ENCODE assay signal across 16 cellular contexts in genomic region chr6:138973481-138974140, GRCh38. TPM values are rescaled to one million over a fixed set of nuclear protein-coding genes. Genes with fewer than 3 reads are reported as not detected.
A peak's percentile ranks its signal among the peaks of the same experiment; 100 is the strongest.
DNase-seq lines count a peak whose midpoint lies in the region; ATAC-seq, FAIRE-seq and TF ChIP-seq lines count a peak whose summit lies in the region.
"Had no signal": no experiment of that assay in that cellular context is flagged by ENCODE, and none has a peak within 500 bp of the region (broad histone marks: within the 10 kb centered on the region; RNA-seq: fewer than 3 reads in every experiment).

No MANE protein-coding gene starts in this region.

- H2AFZ ChIP-seq in IMR-90 (replicated peaks; ENCODE audit: low read length, poor library complexity) (no peak overlapping the region), astrocyte (ENCODE audit: low read depth, low read length) (no peak overlapping the region)
- H2AFZ ChIP-seq: parathyroid adenoma had no signal

- TF ChIP-seq POLR2A in A549 (IDR thresholded peaks at IDR 0.05; ENCODE audit: low read length) (no peak), IMR-90 (IDR thresholded peaks at IDR 0.05; ENCODE audit: low read depth, low read length) (no peak)

- H2BK5ac ChIP-seq in IMR-90 (ENCODE audit: low read depth, low read length, poor library complexity, severe bottlenecking): peak overlapping the region; percentile 43

- no peak overlapping the region for H4K8ac ChIP-seq in IMR-90 (ENCODE audit: low read depth in 2 of 2, low read length in 2 of 2)

- H3K4me3 ChIP-seq in A549: no peak overlapping the region
- H3K4me3 ChIP-seq in IMR-90 (ENCODE audit: insufficient read depth, low read depth, low read length): no peak overlapping the region
- no peak overlapping the region for H3K4me3 ChIP-seq in astrocyte (ENCODE audit: insufficient read depth, low read depth, low read length)
- H3K4me3 ChIP-seq: uterus had no signal

- DNase-seq in A549 (ENCODE audit: low read depth in 1 of 2, low spot score in 1 of 2): peak in 1 of 2 experiments; percentile 19
- peak; percentile 67 for DNase-seq in IMR-90
- DNase-seq in astrocyte (ENCODE audit: low read depth): peak; percentile 70
- DNase-seq in glomerular visceral epithelial cell (ENCODE audit: extremely low spot score): peak; percentile 37
- DNase-seq in activated CD4-positive, alpha-beta T cell treated with anti-CD3 and anti-CD28 coated beads for 4 hours: no peak
- no peak for DNase-seq in C1 segment of cervical spinal cord (lab: John Stamatoyannopoulos, UW)
- DNase-seq: GOT3, NCI-H1048, NCI-H510A, uterus had no signal

- H3K9me1 ChIP-seq in IMR-90 (ENCODE audit: insufficient read depth, low read length): peaks cover 8% of the 10 kb centered on the region

- TF ChIP-seq CTCF in A549 (IDR thresholded peaks at IDR 0.05) (no peak), IMR-90 (conservative IDR thresholded peaks at IDR 0.05; ENCODE audit: low read depth, low read length) (no peak), astrocyte (IDR thresholded peaks at IDR 0.05; ENCODE audit: insufficient read depth, low read depth, low read length) (no peak)

- H3K23ac ChIP-seq in IMR-90 (ENCODE audit: low read depth, low read length): no peak overlapping the region

- no peak overlapping the region for H2BK120ac ChIP-seq in IMR-90 (ENCODE audit: low read depth, low read length)

- H2AK9ac ChIP-seq in IMR-90 (replicated peaks; ENCODE audit: low read depth, low read length, poor library complexity): no peak overlapping the region

- no peak overlapping the region for H2BK15ac ChIP-seq in IMR-90 (ENCODE audit: low read depth, low read length)

- TF ChIP-seq RAD21 in A549 (conservative IDR thresholded peaks at IDR 0.05 in 1 of 2, IDR thresholded peaks at IDR 0.05 in 1 of 2) (no peak), IMR-90 (IDR thresholded peaks at IDR 0.05; ENCODE audit: low read length) (no peak)

- H3K4me1 ChIP-seq in A549 (peaks cover 49% of the 10 kb centered on the region), IMR-90 (ENCODE audit: control insufficient read depth, insufficient read depth, low read length) (peaks cover 9% of the 10 kb centered on the region), astrocyte (ENCODE audit: insufficient read depth, low read length) (peaks cover 43% of the 10 kb centered on the region)

- CTCF ChIA-PET in A549 (lab: Yijun Ruan, JAX): interaction anchor here (0.5 kb wide), 1 partner anchor 19 kb away, joined by 3 read pairs; no protein-coding TSS in a partner anchor
- CTCF ChIA-PET in IMR-90 (lab: Yijun Ruan, JAX): interaction anchor here (1.2 kb wide), 1 partner anchor 16 kb away, joined by 3 read pairs; no protein-coding TSS in a partner anchor

- BruUV-seq in IMR-90 (replicated peaks; lab: Mats Ljungman, UMichigan): no TSS peak

- H4K91ac ChIP-seq in IMR-90 (ENCODE audit: insufficient read depth, low read depth, low read length): no peak overlapping the region

- no peaks in the 10 kb centered on the region for H3K27me3 Mint-ChIP-seq in astrocyte (ENCODE audit: low read depth, unreplicated experiment)
- H3K27me3 Mint-ChIP-seq: activated naive CD4-positive, alpha-beta T cell treated with anti-CD3 and anti-CD28 coated beads, Interleukin-2, amount 50 U/mL, for 24 hours had no signal

- H3K56ac ChIP-seq in IMR-90 (ENCODE audit: extremely low read depth, insufficient read depth, low read length): no peak overlapping the region

- no peaks in the 10 kb centered on the region for H3K27me3 ChIP-seq in IMR-90 (ENCODE audit: control insufficient read depth, insufficient read depth, low read length)
- H3K27me3 ChIP-seq in astrocyte (ENCODE audit: insufficient read depth, low read length): no peaks in the 10 kb centered on the region
- H3K27me3 ChIP-seq: uterus had no signal

- H3K27ac ChIP-seq in A549: peak overlapping the region; percentile 45 to 72; a peak in 2 of 6 replicates
- no peak overlapping the region for H3K27ac ChIP-seq in IMR-90 (ENCODE audit: insufficient read depth, low read length)
- peak overlapping the region; percentile 89 for H3K27ac ChIP-seq in astrocyte (ENCODE audit: low read depth, low read length)
- H3K27ac ChIP-seq: parathyroid adenoma, RWPE1 had no signal

- H3K9me3 Mint-ChIP-seq in astrocyte (ENCODE audit: unreplicated experiment): no peaks in the 10 kb centered on the region
- H3K9me3 Mint-ChIP-seq: activated naive CD4-positive, alpha-beta T cell treated with anti-CD3 and anti-CD28 coated beads, Interleukin-2, amount 50 U/mL, for 24 hours had no signal

- peak overlapping the region; percentile 3 for H3K27ac Mint-ChIP-seq in astrocyte (ENCODE audit: unreplicated experiment)

- H3K36me3 ChIP-seq in IMR-90 (ENCODE audit: control insufficient read depth, insufficient read depth, low read length) (no peaks in the 10 kb centered on the region), astrocyte (ENCODE audit: insufficient read depth, low read length) (no peaks in the 10 kb centered on the region)
- H3K36me3 ChIP-seq: uterus had no signal

- peaks cover 3% of the 10 kb centered on the region for H3K36me3 Mint-ChIP-seq in astrocyte (ENCODE audit: low read depth, unreplicated experiment)

- H2AK5ac ChIP-seq in IMR-90 (ENCODE audit: low read depth, low read length): no peak overlapping the region

- dilution Hi-C loops in IMR-90 (cut with HindIII; ENCODE audit: low sequenced_read_pairs, unreplicated experiment): no loop called here

- no peak overlapping the region for H3K9ac ChIP-seq in IMR-90 (ENCODE audit: low read depth, low read length)
- peak overlapping the region; percentile 70 for H3K9ac ChIP-seq in astrocyte (ENCODE audit: low read length)
- H3K9ac ChIP-seq: parathyroid adenoma had no signal

- ATAC-seq in A549 (peak; percentile 55 to 69; a peak in 3 of 6 replicates), IMR-90 (ENCODE audit: low read depth) (peak; percentile 37), GM21825 (IDR thresholded peaks at IDR 0.05; ENCODE audit: unreplicated experiment) (no peak), GM19328 (IDR thresholded peaks at IDR 0.05; ENCODE audit: unreplicated experiment) (no peak)

- no peak overlapping the region for H3K18ac ChIP-seq in IMR-90 (ENCODE audit: low read depth, low read length)

- H3K4me3 Mint-ChIP-seq in astrocyte (ENCODE audit: unreplicated experiment): no peak overlapping the region

- intact Hi-C loops in IMR-90 (cut with micrococcal nuclease): no loop called here

- H3K4me2 ChIP-seq in A549: peak overlapping the region; percentile 76
- H3K4me2 ChIP-seq in IMR-90 (ENCODE audit: low read depth, low read length): peak overlapping the region; percentile 20; the same call in 1 of the 2 replicates
- peak overlapping the region; percentile 72 for H3K4me2 ChIP-seq in astrocyte (ENCODE audit: low read length)

- peaks cover 88% of the 10 kb centered on the region for H3K79me2 ChIP-seq in astrocyte (ENCODE audit: insufficient read depth, low read length)

- H4K20me1 ChIP-seq in IMR-90 (ENCODE audit: insufficient read depth, low read length) (no peaks in the 10 kb centered on the region), astrocyte (ENCODE audit: insufficient read depth, low read length) (peaks cover 5% of the 10 kb centered on the region)

- no peak overlapping the region for H3K14ac ChIP-seq in IMR-90 (replicated peaks; ENCODE audit: low read depth, low read length)

- peaks cover 22 to 58% of the 10 kb centered on the region in 2 experiments for H3K79me1 ChIP-seq in IMR-90 (ENCODE audit: low read depth in 1 of 2, low read length in 2 of 2)

- 4% methylated on average over 2 of the region's 2 CpGs for WGBS in A549 (ENCODE audit: missing lambda C conversion rate)
- no CpG with 5 or more reads among the region's 2 CpGs for WGBS in IMR-90 (ENCODE audit: extremely low coverage in 2 of 2, insufficient read length in 1 of 2), 2 experiments

- H3K4me1 Mint-ChIP-seq in astrocyte (ENCODE audit: low read depth, unreplicated experiment): peaks cover 41% of the 10 kb centered on the region

- 0 out of 2 replicates have a peak overlapping the region, but pooled peaks have one; percentile 6 for H2BK20ac ChIP-seq in IMR-90 (ENCODE audit: low read depth, low read length)

- in situ Hi-C loops in IMR-90 (cut with MboI; ENCODE audit: low sequenced_read_pairs): no loop called here

- POLR2A ChIA-PET in A549 (lab: Yijun Ruan, JAX): no interaction called here
- POLR2A ChIA-PET in IMR-90 (lab: Charles Lee; ENCODE audit: unreplicated experiment): no interaction called here

- TF ChIP-seq EP300 in A549 (IDR thresholded peaks at IDR 0.05): no peak

- H3K9me3 ChIP-seq in A549: no peaks in the 10 kb centered on the region
- H3K9me3 ChIP-seq in IMR-90 (ENCODE audit: control insufficient read depth, insufficient read depth, low read length): no peaks in the 10 kb centered on the region
- no peaks in the 10 kb centered on the region for H3K9me3 ChIP-seq in astrocyte (ENCODE audit: insufficient read depth, low read depth, low read length)
- H3K9me3 ChIP-seq: uterus had no signal

- no peak overlapping the region for H4K5ac ChIP-seq in IMR-90 (ENCODE audit: low read depth, low read length)

- H3K4ac ChIP-seq in IMR-90 (ENCODE audit: low read depth, low read length): no peak overlapping the region

- no peak for FAIRE-seq in A549 (lab: Jason Lieb, UNC)
- FAIRE-seq in astrocyte (lab: Jason Lieb, UNC): peak; percentile 67
- FAIRE-seq: TTC549 had no signal

TF ChIP-seq in A549, 52 proteins besides CTCF, POLR2A, EP300 and RAD21 (continues in another document):
- TF ChIP-seq CHD2 (IDR thresholded peaks at IDR 0.05; ENCODE audit: low read length, partially characterized antibody): no peak

RNA-seq across cellular contexts. Expression of gene REPS1, which starts 14.4 kb away (rescaled TPM):
- polyA plus RNA-seq in A549 (2011; rRNA removed) (34.2 and 36.4 TPM in 2 replicates), A549 (2017; fragmentation: RNase III; extraction: RNeasy Plus Mini Kit Qiagen cat#74134 plus additional on column Dnase treatment) (16.3 to 18.9 TPM (median 16.8 TPM) in 3 replicates), IMR-90 (2012; rRNA removed) (24.2 and 26.3 TPM in 2 replicates)
- polyA plus RNA-seq in A549 (2012; cell fraction: cytosol; rRNA removed): 16.0 and 19.3 TPM in 2 replicates
- polyA plus RNA-seq in A549 (2012; cell fraction: nucleus; rRNA removed): 14.8 and 16.7 TPM in 2 replicates
- polyA minus RNA-seq in A549 (2011; rRNA and poly(A)+ RNA removed): 30.2 and 31.6 TPM in 2 replicates
- total RNA-seq in IMR-90 (2012; rRNA removed) (21.1 and 21.9 TPM in 2 replicates), astrocyte (31.7 and 39.1 TPM in 2 replicates)
- 8.4 and 9.4 TPM in 2 replicates for polyA plus RNA-seq in IMR-90 (2012; cell fraction: cytosol; rRNA removed)
- polyA plus RNA-seq in IMR-90 (2012; cell fraction: nucleus; rRNA removed; ENCODE audit: low replicate concordance): 14.5 and 47.7 TPM in 2 replicates

RNA-seq across cellular contexts. Expression of gene ABRACL, which starts 54.9 kb away (rescaled TPM):
- polyA plus RNA-seq in A549 (2011; rRNA removed) (27.1 and 40.3 TPM in 2 replicates), A549 (2017; fragmentation: RNase III; extraction: RNeasy Plus Mini Kit Qiagen cat#74134 plus additional on column Dnase treatment) (60.7 to 65.8 TPM (median 63.3 TPM) in 3 replicates), IMR-90 (2012; rRNA removed) (27.5 and 27.9 TPM in 2 replicates)
- 22.5 and 27.1 TPM in 2 replicates for polyA plus RNA-seq in A549 (2012; cell fraction: cytosol; rRNA removed)
- 8.3 and 13.1 TPM in 2 replicates for polyA plus RNA-seq in A549 (2012; cell fraction: nucleus; rRNA removed)
- 3.5 and 4.5 TPM in 2 replicates for polyA minus RNA-seq in A549 (2011; rRNA and poly(A)+ RNA removed)
- total RNA-seq in IMR-90 (2012; rRNA removed) (16.0 and 42.8 TPM in 2 replicates), astrocyte (46.6 and 66.0 TPM in 2 replicates)
- 5.8 and 7.6 TPM in 2 replicates for polyA plus RNA-seq in IMR-90 (2012; cell fraction: cytosol; rRNA removed)
- polyA plus RNA-seq in IMR-90 (2012; cell fraction: nucleus; rRNA removed; ENCODE audit: low replicate concordance): 2.0 and 6.9 TPM in 2 replicates

Comparison
In these comparisons a context has a peak if more than half of its experiments do, and no peak if none do; other contexts are left out.
1. ATAC-seq: peak in A549 (2 of 2) and IMR-90 (single experiment); none in GM21825 (single experiment) and GM19328 (single experiment).
2. DNase-seq: peak in IMR-90 (single experiment), astrocyte (single experiment) and glomerular visceral epithelial cell (single experiment); none in activated CD4-positive, alpha-beta T cell treated with anti-CD3 and anti-CD28 coated beads for 4 hours (0 of 2) and C1 segment of cervical spinal cord (0 of 14).
3. H3K4me2 ChIP-seq: peak in every context shown above with its lines; median percentile 76 in A549; 72 in astrocyte; 20 in IMR-90.